Comparison of ENCODE assay signal across 32 cellular contexts in genomic region chr15:100209204-100209603, GRCh38.
"Had no signal": no experiment of that assay in that cellular context is flagged by ENCODE, and none has a peak within 500 bp of the region (broad histone marks: within the 10 kb centered on the region; RNA-seq: fewer than 3 reads in every experiment).

No MANE protein-coding gene starts in this region.

- H3K27ac ChIP-seq: brain microvascular endothelial cell, PC-9, RWPE1 had no signal

- H3K4me3 ChIP-seq: MG63, PC-9 had no signal

- H3K9me3 ChIP-seq: MG63 had no signal

- DNase-seq: activated B cell treated with CpG ODN at 0.5 μM for 24 hours; activated CD4-positive, alpha-beta memory T cell treated with anti-CD3 and anti-CD28 coated beads, Interleukin-2, amount 10 ng/mL, durations not matched to agents 7 days and 5 days; activated CD4-positive, alpha-beta T cell treated with anti-CD3 and anti-CD28 coated beads for 4 hours; activated CD4-positive, CD25-positive, alpha-beta regulatory T cell treated with anti-CD3 and anti-CD28 coated beads, Interleukin-2, amount 50 U/mL, for 72 hours; activated CD8-positive, alpha-beta memory T cell treated with anti-CD3 and anti-CD28 coated beads for 24 hours; activated CD8-positive, alpha-beta memory T cell treated with anti-CD3 and anti-CD28 coated beads, Interleukin-2, amount 10 ng/mL, durations not matched to agents 7 days and 5 days; activated CD8-positive, alpha-beta memory T cell treated with anti-CD3 and anti-CD28 coated beads, Interleukin-2, amount 50 U/mL, for 48 hours; activated effector memory CD4-positive, alpha-beta T cell treated with Interleukin-2 at 50 U/mL for 16 hours; activated naive CD4-positive, alpha-beta T cell treated with anti-CD3 and anti-CD28 coated beads, Interleukin-2, amount 10 ng/mL, durations not matched to agents 7 days and 5 days; activated naive CD8-positive, alpha-beta T cell treated with anti-CD3 and anti-CD28 coated beads, Interleukin-2, amount 50 U/mL, for 24 hours; activated T-cell treated with anti-CD3 and anti-CD28 coated beads, Interleukin-2, amount 50 U/mL, for 48 hours; amniotic stem cell; aorta; brain microvascular endothelial cell; central memory CD4-positive, alpha-beta T cell; Kasumi-1; KG1; MG63; NCI-H1048; NCI-H1105 treated with DMSO at 0.1 percent for 48 hours; NCI-H1436; NCI-H1694 treated with DMSO at 0.1 percent for 48 hours; NCI-H2029; NCI-H510A; NCI-H526; NCI-H748 treated with DMSO at 0.1 percent for 48 hours; NK-92 treated with Interleukin-12 subunit alpha and Interleukin-12 subunit beta, amount 100 ng/mL, for 24 hours; PC-9; Right ventricle myocardium superior had no signal

- H3K36me3 ChIP-seq: brain microvascular endothelial cell, MG63 had no signal

- ATAC-seq: activated CD8-positive, alpha-beta memory T cell treated with anti-CD3 and anti-CD28 coated beads, Interleukin-2, amount 10 ng/mL, durations not matched to agents 7 days and 5 days; activated naive CD8-positive, alpha-beta T cell treated with anti-CD3 and anti-CD28 coated beads, Interleukin-2, amount 50 U/mL, for 24 hours had no signal

- H3K27ac Mint-ChIP-seq: activated B cell treated with CpG ODN at 0.5 μM for 24 hours; activated CD4-positive, alpha-beta memory T cell treated with anti-CD3 and anti-CD28 coated beads, Interleukin-2, amount 10 ng/mL, durations not matched to agents 7 days and 5 days; activated CD8-positive, alpha-beta memory T cell treated with anti-CD3 and anti-CD28 coated beads, Interleukin-2, amount 10 ng/mL, durations not matched to agents 7 days and 5 days; activated naive CD4-positive, alpha-beta T cell treated with anti-CD3 and anti-CD28 coated beads, Interleukin-2, amount 10 ng/mL, durations not matched to agents 7 days and 5 days; activated naive CD8-positive, alpha-beta T cell; activated naive CD8-positive, alpha-beta T cell treated with anti-CD3 and anti-CD28 coated beads, Interleukin-2, amount 50 U/mL, for 24 hours; T-helper 2 cell treated with Interferon-gamma antibody and Interleukin-4, amounts not matched to agents 5 μg/mL and 100 μg/mL, for 36 hours had no signal

- H3K4me3 Mint-ChIP-seq: activated B cell treated with CpG ODN at 0.5 μM for 24 hours; activated CD4-positive, alpha-beta memory T cell treated with anti-CD3 and anti-CD28 coated beads, Interleukin-2, amount 10 ng/mL, durations not matched to agents 7 days and 5 days; activated CD8-positive, alpha-beta memory T cell treated with anti-CD3 and anti-CD28 coated beads, Interleukin-2, amount 10 ng/mL, durations not matched to agents 7 days and 5 days; activated naive CD4-positive, alpha-beta T cell treated with anti-CD3 and anti-CD28 coated beads, Interleukin-2, amount 10 ng/mL, durations not matched to agents 7 days and 5 days; activated naive CD8-positive, alpha-beta T cell; activated naive CD8-positive, alpha-beta T cell treated with anti-CD3 and anti-CD28 coated beads, Interleukin-2, amount 50 U/mL, for 24 hours; T-helper 2 cell treated with Interferon-gamma antibody and Interleukin-4, amounts not matched to agents 5 μg/mL and 100 μg/mL, for 36 hours had no signal

- H3K27me3 ChIP-seq: brain microvascular endothelial cell, MG63 had no signal

- H3K27me3 Mint-ChIP-seq: activated B cell treated with CpG ODN at 0.5 μM for 24 hours; activated CD4-positive, alpha-beta memory T cell treated with anti-CD3 and anti-CD28 coated beads, Interleukin-2, amount 10 ng/mL, durations not matched to agents 7 days and 5 days; activated CD8-positive, alpha-beta memory T cell treated with anti-CD3 and anti-CD28 coated beads, Interleukin-2, amount 10 ng/mL, durations not matched to agents 7 days and 5 days; activated naive CD4-positive, alpha-beta T cell treated with anti-CD3 and anti-CD28 coated beads, Interleukin-2, amount 10 ng/mL, durations not matched to agents 7 days and 5 days; activated naive CD8-positive, alpha-beta T cell; activated naive CD8-positive, alpha-beta T cell treated with anti-CD3 and anti-CD28 coated beads, Interleukin-2, amount 50 U/mL, for 24 hours had no signal

- H3K36me3 Mint-ChIP-seq: activated CD8-positive, alpha-beta memory T cell treated with anti-CD3 and anti-CD28 coated beads, Interleukin-2, amount 10 ng/mL, durations not matched to agents 7 days and 5 days; activated naive CD4-positive, alpha-beta T cell treated with anti-CD3 and anti-CD28 coated beads, Interleukin-2, amount 10 ng/mL, durations not matched to agents 7 days and 5 days had no signal

- H3K9me3 Mint-ChIP-seq: activated B cell treated with CpG ODN at 0.5 μM for 24 hours; activated CD4-positive, alpha-beta memory T cell treated with anti-CD3 and anti-CD28 coated beads, Interleukin-2, amount 10 ng/mL, durations not matched to agents 7 days and 5 days; activated naive CD4-positive, alpha-beta T cell treated with anti-CD3 and anti-CD28 coated beads, Interleukin-2, amount 10 ng/mL, durations not matched to agents 7 days and 5 days; activated naive CD8-positive, alpha-beta T cell treated with anti-CD3 and anti-CD28 coated beads, Interleukin-2, amount 50 U/mL, for 24 hours; T-helper 2 cell treated with Interferon-gamma antibody and Interleukin-4, amounts not matched to agents 5 μg/mL and 100 μg/mL, for 36 hours had no signal

- H3K4me1 Mint-ChIP-seq: activated B cell treated with CpG ODN at 0.5 μM for 24 hours; activated CD4-positive, alpha-beta memory T cell treated with anti-CD3 and anti-CD28 coated beads, Interleukin-2, amount 10 ng/mL, durations not matched to agents 7 days and 5 days; activated CD8-positive, alpha-beta memory T cell treated with anti-CD3 and anti-CD28 coated beads, Interleukin-2, amount 10 ng/mL, durations not matched to agents 7 days and 5 days; activated naive CD4-positive, alpha-beta T cell treated with anti-CD3 and anti-CD28 coated beads, Interleukin-2, amount 10 ng/mL, durations not matched to agents 7 days and 5 days; activated naive CD8-positive, alpha-beta T cell treated with anti-CD3 and anti-CD28 coated beads, Interleukin-2, amount 50 U/mL, for 24 hours had no signal
